ENCODE assay signal across 17 cellular contexts in the genomic region with DNA sequence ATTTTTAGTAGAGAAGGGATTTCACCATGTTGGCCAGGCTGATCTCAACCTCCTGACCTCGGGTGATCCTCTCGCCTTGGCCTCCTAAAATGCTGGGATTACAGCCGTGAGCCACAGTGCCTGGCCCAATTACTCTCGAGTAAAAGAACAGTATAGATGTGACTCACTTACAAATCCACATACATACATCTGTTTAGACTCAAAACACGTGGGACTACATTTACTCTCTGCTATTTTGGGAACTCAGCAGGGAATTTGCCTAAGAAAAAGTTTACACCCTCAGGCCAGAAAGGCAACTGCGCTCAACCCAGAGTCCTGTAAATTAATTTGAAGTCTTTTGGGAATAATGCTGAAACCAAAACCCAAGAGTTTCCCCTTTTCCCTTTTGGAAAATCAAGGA.
A peak's percentile ranks its signal among the peaks of the same experiment; 100 is the strongest.
DNase-seq lines count a peak whose midpoint lies in the region; ATAC-seq and TF ChIP-seq lines count a peak whose summit lies in the region.
"Had no signal": no experiment of that assay in that cellular context is flagged by ENCODE, and none has a peak within 500 bp of the region (broad histone marks: within the 10 kb centered on the region; RNA-seq: fewer than 3 reads in every experiment).

No MANE protein-coding gene starts in this region.

- H3K27ac ChIP-seq in mesenchymal stem cell (ENCODE audit: low read length, poor library complexity, severe bottlenecking) (peak overlapping the region; percentile 88), tibial artery (peak overlapping the region; percentile 78 to 89)
- H3K27ac ChIP-seq: lower lobe of right lung had no signal

- H3K36me3 ChIP-seq in mesenchymal stem cell (ENCODE audit: control insufficient read depth in 1 of 2, insufficient read depth in 2 of 2, low read depth in 1 of 2, low read length in 2 of 2) = no peaks in the 10 kb centered on the region
- H3K36me3 ChIP-seq in tibial artery = no peaks in the 10 kb centered on the region
- H3K36me3 ChIP-seq: lower lobe of right lung had no signal

- peak overlapping the region; percentile 69 for H2AK5ac ChIP-seq in mesenchymal stem cell (ENCODE audit: low read length, severe bottlenecking)

- no peak overlapping the region for H3K27ac Mint-ChIP-seq in HFFc6
- H3K27ac Mint-ChIP-seq: activated T-cell treated with anti-CD3 and anti-CD28 coated beads, Interleukin-2, amount 50 U/mL, for 72 hours; B cell; immature natural killer cell had no signal

- no peak overlapping the region for H2AFZ ChIP-seq in mesenchymal stem cell (ENCODE audit: low read depth, low read length)

- H3K4me3 ChIP-seq in cardiac fibroblast (replicated peaks in 1 of 2; ENCODE audit: low read depth in 2 of 2, low read length in 2 of 2) = no peak overlapping the region
- H3K4me3 ChIP-seq in mesenchymal stem cell (ENCODE audit: insufficient read depth in 1 of 2, low read depth in 1 of 2, low read length in 2 of 2) = no peak overlapping the region
- peak overlapping the region; percentile 46 to 50 for H3K4me3 ChIP-seq in tibial artery
- H3K4me3 ChIP-seq: lower lobe of right lung had no signal

- no peak for ATAC-seq in GM19397 (IDR thresholded peaks at IDR 0.05; ENCODE audit: unreplicated experiment)
- ATAC-seq: activated T-cell treated with anti-CD3 and anti-CD28 coated beads, Interleukin-2, amount 50 U/mL, for 72 hours; effector memory CD8-positive, alpha-beta T cell had no signal

- no peaks in the 10 kb centered on the region for H3K79me1 ChIP-seq in mesenchymal stem cell (replicated peaks; ENCODE audit: low read length, poor library complexity, severe bottlenecking)

- H3K23ac ChIP-seq in mesenchymal stem cell (ENCODE audit: low read length in 2 of 2) = no peak overlapping the region

- H3K4me3 Mint-ChIP-seq in HFFc6 = no peak overlapping the region
- H3K4me3 Mint-ChIP-seq: activated T-cell treated with anti-CD3 and anti-CD28 coated beads, Interleukin-2, amount 50 U/mL, for 72 hours; B cell; effector memory CD8-positive, alpha-beta T cell; immature natural killer cell had no signal

- no peak overlapping the region for H4K91ac ChIP-seq in mesenchymal stem cell (ENCODE audit: low read length)

- no peak overlapping the region for H2BK15ac ChIP-seq in mesenchymal stem cell (ENCODE audit: low read depth, poor library complexity, severe bottlenecking)

- H3K27me3 Mint-ChIP-seq in HFFc6 (ENCODE audit: insufficient read depth) = peaks cover 9% of the 10 kb centered on the region

- H3K9me3 ChIP-seq in mesenchymal stem cell (ENCODE audit: control insufficient read depth, low read length) (no peaks in the 10 kb centered on the region), tibial artery (no peaks in the 10 kb centered on the region)
- H3K9me3 ChIP-seq: lower lobe of right lung, testis had no signal

- no peak overlapping the region for H2BK5ac ChIP-seq in mesenchymal stem cell (ENCODE audit: low read depth, low read length, poor library complexity, severe bottlenecking)

- no peak overlapping the region for H3K9ac ChIP-seq in mesenchymal stem cell (ENCODE audit: low read length)

- peaks cover 7% of the 10 kb centered on the region for H3K4me1 Mint-ChIP-seq in HFFc6 (ENCODE audit: low read depth)
- H3K4me1 Mint-ChIP-seq: B cell, immature natural killer cell had no signal

- intact Hi-C loops in tibial artery (cut with DNase I; ENCODE audit: low total_unique reads) = no loop called here

- H3K18ac ChIP-seq in mesenchymal stem cell (ENCODE audit: low read depth in 1 of 2, low read length in 2 of 2) = no peak overlapping the region

- peaks cover 10% of the 10 kb centered on the region for H3K4me1 ChIP-seq in mesenchymal stem cell (ENCODE audit: control insufficient read depth, insufficient read depth, low read depth, low read length)
- H3K4me1 ChIP-seq in tibial artery = peaks cover 0 to 29% (median 15%) of the 10 kb centered on the region in 4 donors
- H3K4me1 ChIP-seq: lower lobe of right lung had no signal

- H2BK120ac ChIP-seq in mesenchymal stem cell (ENCODE audit: low read depth, low read length) = no peak overlapping the region

- no peaks in the 10 kb centered on the region for H3K9me3 Mint-ChIP-seq in HFFc6
- H3K9me3 Mint-ChIP-seq: activated T-cell treated with anti-CD3 and anti-CD28 coated beads, Interleukin-2, amount 50 U/mL, for 72 hours; effector memory CD8-positive, alpha-beta T cell; immature natural killer cell had no signal

- WGBS in mesenchymal stem cell = 60% methylated on average over 6 of the region's 6 CpGs

- no peaks in the 10 kb centered on the region for H3K27me3 ChIP-seq in mesenchymal stem cell (ENCODE audit: control insufficient read depth in 1 of 2, insufficient read depth in 1 of 2, low read length in 2 of 2)
- H3K27me3 ChIP-seq in tibial artery = no peaks in the 10 kb centered on the region
- H3K27me3 ChIP-seq: testis had no signal

- DNase-seq in HFFc6 = no peak
- DNase-seq in cardiac fibroblast (ENCODE audit: low read depth in 2 of 2) = peak; percentile 32 to 39
- peak; percentile 34 for DNase-seq in mesenchymal stem cell
- DNase-seq in tibial artery = no peak
- no peak for DNase-seq in NCI-H1436 treated with DMSO at 0.1 percent for 48 hours (lab: John Stamatoyannopoulos, UW)
- no peak for DNase-seq in activated T-cell treated with anti-CD3 and anti-CD28 coated beads for 4 hours
- DNase-seq: activated naive CD4-positive, alpha-beta T cell treated with anti-CD3 and anti-CD28 coated beads, Interleukin-2, amount 50 U/mL, for 16 hours; activated T-cell treated with anti-CD3 and anti-CD28 coated beads, Interleukin-2, amount 50 U/mL, for 72 hours; effector memory CD8-positive, alpha-beta T cell; immature natural killer cell; lower lobe of right lung; NCI-H1048; NCI-H2107; RPMI8226; testis had no signal

- TF ChIP-seq CTCF in HFFc6 (IDR thresholded peaks at IDR 0.05) = peak; percentile 14; the same call in 1 of the 2 replicates
- peak; percentile 2 for TF ChIP-seq CTCF in cardiac fibroblast (IDR thresholded peaks at IDR 0.05; ENCODE audit: low read depth, low read length)
- TF ChIP-seq CTCF in tibial artery (IDR thresholded peaks at IDR 0.05) = peak; percentile 12 to 21

- no peak overlapping the region for H3K4me2 ChIP-seq in mesenchymal stem cell (ENCODE audit: low read length, poor library complexity, severe bottlenecking)

- no peak overlapping the region for H3K14ac ChIP-seq in mesenchymal stem cell (ENCODE audit: low read length in 2 of 2)

- no peaks in the 10 kb centered on the region for H3K36me3 Mint-ChIP-seq in HFFc6 (ENCODE audit: low read depth)
- H3K36me3 Mint-ChIP-seq: immature natural killer cell had no signal

- H2BK12ac ChIP-seq in mesenchymal stem cell (ENCODE audit: low read length in 2 of 2) = no peak overlapping the region

- H4K8ac ChIP-seq in mesenchymal stem cell (ENCODE audit: low read length) = no peak overlapping the region

- H3K4ac ChIP-seq in mesenchymal stem cell (ENCODE audit: low read depth in 1 of 2, low read length in 2 of 2) = no peak overlapping the region

Comparison
In these comparisons a context has a peak if more than half of its experiments do, and no peak if none do; other contexts are left out.
1. DNase-seq: peak in cardiac fibroblast (2 of 2) and mesenchymal stem cell (single experiment); none in HFFc6 (single experiment), tibial artery (0 of 2), NCI-H1436 treated with DMSO at 0.1 percent for 48 hours (single experiment) and activated T-cell treated with anti-CD3 and anti-CD28 coated beads for 4 hours (single experiment).
2. H3K4me3 ChIP-seq: peak in tibial artery (2 of 2); none in cardiac fibroblast (0 of 2) and mesenchymal stem cell (0 of 2).
3. Peak in every context shown above with its lines, with median percentiles within 50 percentile points of each other: CTCF ChIP-seq.